ENCODE assay signal across 1 cellular context in genomic region chr1:39205102-39205780, GRCh38.
TF ChIP-seq lines count a peak whose summit lies in the region.

No MANE protein-coding gene starts in this region.

TF ChIP-seq in K562, 482 proteins besides CTCF, POLR2A, EP300 and RAD21 (continued from another document and continues in another):
- TF ChIP-seq PCBP1 (IDR thresholded peaks at IDR 0.05; ENCODE audit: low read depth, low read length, poor library complexity, severe bottlenecking) (no peak), ZNF407 (IDR thresholded peaks at IDR 0.05; ENCODE audit: low read depth) (no peak), MTA3 (IDR thresholded peaks at IDR 0.05; ENCODE audit: borderline replicate concordance) (no peak), ZC3H8 (IDR thresholded peaks at IDR 0.05) (no peak), USF1 (CRISPR knock-in tag; IDR thresholded peaks at IDR 0.05) (no peak), TCF7 (IDR thresholded peaks at IDR 0.05; ENCODE audit: borderline replicate concordance) (no peak), ZC3H11A (IDR thresholded peaks at IDR 0.05; ENCODE audit: low read depth, low read length) (no peak), FOXA3 (CRISPR knock-in tag; conservative IDR thresholded peaks at IDR 0.05 in 1 of 2, IDR thresholded peaks at IDR 0.05 in 1 of 2) (no peak), HDAC1 (IDR thresholded peaks at IDR 0.05) (peak in 1 of 2 experiments; percentile 50; a peak in 1 of 4 replicates), ZNF561 (CRISPR knock-in tag; conservative IDR thresholded peaks at IDR 0.05) (no peak), TAF1 (IDR thresholded peaks at IDR 0.05; ENCODE audit: control insufficient read depth, extremely low read depth, insufficient read depth, low read length, severe bottlenecking) (peak; percentile 54), HDAC2 (IDR thresholded peaks at IDR 0.05) (no peak), ZNF699 (CRISPR knock-in tag; IDR thresholded peaks at IDR 0.05; ENCODE audit: insufficient replicate concordance) (no peak), ZNF778 (CRISPR knock-in tag; IDR thresholded peaks at IDR 0.05) (no peak), ZNF311 (CRISPR knock-in tag; IDR thresholded peaks at IDR 0.05) (no peak), CHD1 (IDR thresholded peaks at IDR 0.05; ENCODE audit: low read length) (peak; percentile 18), C11orf30 (IDR thresholded peaks at IDR 0.05; ENCODE audit: low read depth) (peak; percentile 73; the same call in 1 of the 2 replicates), ZNF280B (CRISPR knock-in tag; IDR thresholded peaks at IDR 0.05) (no peak), KLF6 (CRISPR knock-in tag; IDR thresholded peaks at IDR 0.05; ENCODE audit: borderline replicate concordance) (no peak), ZBTB34 (CRISPR knock-in tag; IDR thresholded peaks at IDR 0.05) (no peak), CEBPG (CRISPR knock-in tag; IDR thresholded peaks at IDR 0.05) (no peak), CEBPG (tag; conservative IDR thresholded peaks at IDR 0.05 in 1 of 2, IDR thresholded peaks at IDR 0.05 in 1 of 2) (no peak), ZNF77 (CRISPR knock-in tag; IDR thresholded peaks at IDR 0.05) (no peak), DEAF1 (CRISPR knock-in tag; IDR thresholded peaks at IDR 0.05) (no peak), CBFA2T2 (conservative IDR thresholded peaks at IDR 0.05) (no peak), ELF2 (CRISPR knock-in tag; IDR thresholded peaks at IDR 0.05) (no peak), FOXO4 (CRISPR knock-in tag; IDR thresholded peaks at IDR 0.05) (no peak), FOSL1 (tag; conservative IDR thresholded peaks at IDR 0.05) (peak; percentile 37), ELK3 (CRISPR knock-in tag; IDR thresholded peaks at IDR 0.05) (no peak), RFX7 (CRISPR knock-in tag; IDR thresholded peaks at IDR 0.05) (no peak), ZNF57 (CRISPR knock-in tag; IDR thresholded peaks at IDR 0.05) (no peak), ZNF584 (CRISPR knock-in tag; IDR thresholded peaks at IDR 0.05; ENCODE audit: low read depth) (no peak), ZNF695 (CRISPR knock-in tag; IDR thresholded peaks at IDR 0.05) (no peak), GTF3C2 (IDR thresholded peaks at IDR 0.05; ENCODE audit: borderline replicate concordance, extremely low read depth, insufficient read length) (no peak), ARID2 (IDR thresholded peaks at IDR 0.05) (no peak), ZNF395 (CRISPR knock-in tag; IDR thresholded peaks at IDR 0.05) (no peak), CTCFL (IDR thresholded peaks at IDR 0.05; ENCODE audit: borderline replicate concordance, insufficient read depth, low read depth, low read length, poor library complexity, severe bottlenecking) (no peak)
